ENCODE assay signal across 14 cellular contexts in genomic region chr17:72297326-72298115, GRCh38.
DNase-seq lines count a peak whose midpoint lies in the region; ATAC-seq and TF ChIP-seq lines count a peak whose summit lies in the region.
"Had no signal": no experiment of that assay in that cellular context is flagged by ENCODE, and none has a peak within 500 bp of the region (broad histone marks: within the 10 kb centered on the region; RNA-seq: fewer than 3 reads in every experiment).

No MANE protein-coding gene starts in this region.

- peaks cover 6% of the 10 kb centered on the region for H3K4me1 ChIP-seq in mesenchymal stem cell (ENCODE audit: control insufficient read depth, insufficient read depth, low read depth, low read length)

- H3K4me1 Mint-ChIP-seq in chondrocyte (ENCODE audit: low read depth), result peaks cover 20% of the 10 kb centered on the region
- H3K4me1 Mint-ChIP-seq: activated CD4-positive, alpha-beta memory T cell treated with anti-CD3 and anti-CD28 coated beads, Interleukin-2, amount 10 ng/mL, durations not matched to agents 7 days and 5 days; activated naive CD4-positive, alpha-beta T cell treated with anti-CD3 and anti-CD28 coated beads, Interleukin-2, amount 10 ng/mL, durations not matched to agents 7 days and 5 days had no signal

- H3K27ac ChIP-seq in mesenchymal stem cell (ENCODE audit: low read length, poor library complexity, severe bottlenecking), result no peak overlapping the region

- H4K91ac ChIP-seq in mesenchymal stem cell (ENCODE audit: low read length), result no peak overlapping the region

- no peaks in the 10 kb centered on the region for H3K79me1 ChIP-seq in mesenchymal stem cell (replicated peaks; ENCODE audit: low read length, poor library complexity, severe bottlenecking)

- 85% methylated on average over 9 of the region's 9 CpGs for WGBS in mesenchymal stem cell

- no peak overlapping the region for H3K23ac ChIP-seq in mesenchymal stem cell (ENCODE audit: low read length in 2 of 2)

- H2BK15ac ChIP-seq in mesenchymal stem cell (ENCODE audit: low read depth, poor library complexity, severe bottlenecking), result no peak overlapping the region

- H3K4me2 ChIP-seq in mesenchymal stem cell (ENCODE audit: low read length, poor library complexity, severe bottlenecking), result no peak overlapping the region

- no peak overlapping the region for H4K8ac ChIP-seq in mesenchymal stem cell (ENCODE audit: low read length)

- H3K27me3 ChIP-seq in mesenchymal stem cell (ENCODE audit: control insufficient read depth in 1 of 2, insufficient read depth in 1 of 2, low read length in 2 of 2), result peaks cover 0 to 16% of the 10 kb centered on the region in 2 experiments

- peaks cover 0 to 3% of the 10 kb centered on the region in 2 experiments for H3K36me3 ChIP-seq in mesenchymal stem cell (ENCODE audit: control insufficient read depth in 1 of 2, insufficient read depth in 2 of 2, low read depth in 1 of 2, low read length in 2 of 2)

- no peak overlapping the region for H2BK120ac ChIP-seq in mesenchymal stem cell (ENCODE audit: low read depth, low read length)

- peak overlapping the region; percentile 78 for H3K27ac Mint-ChIP-seq in chondrocyte (ENCODE audit: unreplicated experiment)
- H3K27ac Mint-ChIP-seq: activated CD4-positive, alpha-beta memory T cell treated with anti-CD3 and anti-CD28 coated beads, Interleukin-2, amount 10 ng/mL, durations not matched to agents 7 days and 5 days; activated naive CD4-positive, alpha-beta T cell treated with anti-CD3 and anti-CD28 coated beads, Interleukin-2, amount 10 ng/mL, durations not matched to agents 7 days and 5 days; effector memory CD8-positive, alpha-beta T cell; nephron had no signal

- H3K27me3 Mint-ChIP-seq in chondrocyte (ENCODE audit: low read depth), result peaks cover 4% of the 10 kb centered on the region
- H3K27me3 Mint-ChIP-seq: activated CD4-positive, alpha-beta memory T cell treated with anti-CD3 and anti-CD28 coated beads, Interleukin-2, amount 10 ng/mL, durations not matched to agents 7 days and 5 days; activated naive CD4-positive, alpha-beta T cell treated with anti-CD3 and anti-CD28 coated beads, Interleukin-2, amount 10 ng/mL, durations not matched to agents 7 days and 5 days; effector memory CD8-positive, alpha-beta T cell had no signal

- ATAC-seq in HG02852 (IDR thresholded peaks at IDR 0.05; ENCODE audit: unreplicated experiment) (no peak), HG03460 (IDR thresholded peaks at IDR 0.05; ENCODE audit: unreplicated experiment) (no peak)
- ATAC-seq: effector memory CD8-positive, alpha-beta T cell had no signal

- no peak overlapping the region for H3K18ac ChIP-seq in mesenchymal stem cell (ENCODE audit: low read depth in 1 of 2, low read length in 2 of 2)

- DNase-seq in AG10803 (ENCODE audit: low read depth), result peak; percentile 21
- DNase-seq in M059J (ENCODE audit: low read depth), result peak; percentile 72
- DNase-seq in chondrocyte (ENCODE audit: low spot score), result no peak
- DNase-seq in mesenchymal stem cell, result peak; percentile 7
- no peak for DNase-seq in SKM-1 treated with dmso at 0.1 percent for 144 hours (lab: John Stamatoyannopoulos, UW; ENCODE audit: unreplicated experiment)
- no peak for DNase-seq in pons (ENCODE audit: low spot score)
- DNase-seq: activated CD4-positive, alpha-beta memory T cell treated with anti-CD3 and anti-CD28 coated beads, Interleukin-2, amount 10 ng/mL, durations not matched to agents 7 days and 5 days; activated naive CD4-positive, alpha-beta T cell treated with anti-CD3 and anti-CD28 coated beads, Interleukin-2, amount 10 ng/mL, durations not matched to agents 7 days and 5 days; effector memory CD8-positive, alpha-beta T cell; NCI-H748 treated with DMSO at 0.1 percent for 48 hours; stimulated activated CD4-positive, alpha-beta T cell treated with anti-CD3 and anti-CD28 coated beads, Interleukin-2, amount 100 ng/mL, for 48 hours had no signal

- no peak overlapping the region for H2AFZ ChIP-seq in mesenchymal stem cell (ENCODE audit: low read depth, low read length)

- peak overlapping the region in 1 of 2 experiments; percentile 21 for H3K14ac ChIP-seq in mesenchymal stem cell (ENCODE audit: low read length in 2 of 2)

- H3K4me3 ChIP-seq in AG10803 (ENCODE audit: low read length), result no peak overlapping the region
- peak overlapping the region in 1 of 2 experiments; percentile 13 for H3K4me3 ChIP-seq in mesenchymal stem cell (ENCODE audit: insufficient read depth in 1 of 2, low read depth in 1 of 2, low read length in 2 of 2)

- no peak for TF ChIP-seq CTCF in AG10803 (conservative IDR thresholded peaks at IDR 0.05; ENCODE audit: low read length)
- no peak for TF ChIP-seq CTCF in chondrocyte (IDR thresholded peaks at IDR 0.05)

- no peak overlapping the region for H2BK12ac ChIP-seq in mesenchymal stem cell (ENCODE audit: low read length in 2 of 2)

- no peaks in the 10 kb centered on the region for H3K9me3 Mint-ChIP-seq in chondrocyte (ENCODE audit: low read depth)
- H3K9me3 Mint-ChIP-seq: activated CD4-positive, alpha-beta memory T cell treated with anti-CD3 and anti-CD28 coated beads, Interleukin-2, amount 10 ng/mL, durations not matched to agents 7 days and 5 days; nephron had no signal

- peak overlapping the region; percentile 23 for H3K9ac ChIP-seq in mesenchymal stem cell (ENCODE audit: low read length)

- H3K4me3 Mint-ChIP-seq in chondrocyte (ENCODE audit: unreplicated experiment), result no peak overlapping the region
- H3K4me3 Mint-ChIP-seq: activated CD4-positive, alpha-beta memory T cell treated with anti-CD3 and anti-CD28 coated beads, Interleukin-2, amount 10 ng/mL, durations not matched to agents 7 days and 5 days; activated naive CD4-positive, alpha-beta T cell treated with anti-CD3 and anti-CD28 coated beads, Interleukin-2, amount 10 ng/mL, durations not matched to agents 7 days and 5 days; effector memory CD8-positive, alpha-beta T cell; nephron had no signal

- no peaks in the 10 kb centered on the region for H3K36me3 Mint-ChIP-seq in chondrocyte (ENCODE audit: low read depth)
- H3K36me3 Mint-ChIP-seq: activated naive CD4-positive, alpha-beta T cell treated with anti-CD3 and anti-CD28 coated beads, Interleukin-2, amount 10 ng/mL, durations not matched to agents 7 days and 5 days had no signal

- H2AK5ac ChIP-seq in mesenchymal stem cell (ENCODE audit: low read length, severe bottlenecking), result no peak overlapping the region

- H3K4ac ChIP-seq in mesenchymal stem cell (ENCODE audit: low read depth in 1 of 2, low read length in 2 of 2), result no peak overlapping the region

- H2BK5ac ChIP-seq in mesenchymal stem cell (ENCODE audit: low read depth, low read length, poor library complexity, severe bottlenecking), result no peak overlapping the region

- no peaks in the 10 kb centered on the region for H3K9me3 ChIP-seq in mesenchymal stem cell (ENCODE audit: control insufficient read depth, low read length)

Comparison
In these comparisons a context has a peak if more than half of its experiments do, and no peak if none do; other contexts are left out.
1. DNase-seq: peak in AG10803 (single experiment), M059J (single experiment) and mesenchymal stem cell (single experiment); none in chondrocyte (single experiment), SKM-1 treated with dmso at 0.1 percent for 144 hours (single experiment) and pons (single experiment).